17 cellular contexts compared by ENCODE assay signal in genomic region chr1:113734357-113735055, GRCh38. TPM values are rescaled to one million over a fixed set of nuclear protein-coding genes. Genes with fewer than 3 reads are reported as not detected.
DNase-seq lines count a peak whose midpoint lies in the region; ATAC-seq and TF ChIP-seq lines count a peak whose summit lies in the region.
"Had no signal": no experiment of that assay in that cellular context is flagged by ENCODE, and none has a peak within 500 bp of the region (broad histone marks: within the 10 kb centered on the region; RNA-seq: fewer than 3 reads in every experiment).

No MANE protein-coding gene starts in this region.

- no peak overlapping the region for H3K9ac ChIP-seq in MM.1S (ENCODE audit: low read length)
- H3K9ac ChIP-seq: BLaER1 treated with 17β-estradiol and CSF1 and Interleukin-3, amounts not matched to agents 10 nM and 100 nM had no signal

- H3K4me1 ChIP-seq in MM.1S (ENCODE audit: low read length): peaks cover 8% of the 10 kb centered on the region
- H3K4me1 ChIP-seq: BLaER1 treated with 17β-estradiol and CSF1 and Interleukin-3, amounts not matched to agents 10 nM and 100 nM had no signal

- H3K4me1 Mint-ChIP-seq in activated CD8-positive, alpha-beta memory T cell treated with anti-CD3 and anti-CD28 coated beads, Interleukin-2, amount 10 ng/mL, durations not matched to agents 7 days and 5 days: peaks cover 15% of the 10 kb centered on the region
- no peaks in the 10 kb centered on the region for H3K4me1 Mint-ChIP-seq in activated T-helper 17 cell treated with anti-CD3 and anti-CD28 coated beads, Interleukin-2, amount 50 U/mL, for 72 hours

- no peak for DNase-seq in activated CD8-positive, alpha-beta memory T cell treated with anti-CD3 and anti-CD28 coated beads, Interleukin-2, amount 10 ng/mL, durations not matched to agents 7 days and 5 days
- no peak for DNase-seq in activated CD8-positive, alpha-beta memory T cell treated with anti-CD3 and anti-CD28 coated beads for 24 hours
- DNase-seq in MM.1S (peak; percentile 59), hippocampal formation (lab: John Stamatoyannopoulos, UW) (no peak), germinal center (ENCODE audit: low spot score) (no peak), kidney tubule cell (ENCODE audit: low spot score) (no peak)
- DNase-seq: KBM-7, NCI-H1048, NCI-H2081, NCI-H2171 treated with DMSO at 0.1 percent for 48 hours, NCI-H446, NCI-H69, SHP77 had no signal

- peak overlapping the region; percentile 25 for H3K27ac Mint-ChIP-seq in activated CD8-positive, alpha-beta memory T cell treated with anti-CD3 and anti-CD28 coated beads, Interleukin-2, amount 10 ng/mL, durations not matched to agents 7 days and 5 days
- H3K27ac Mint-ChIP-seq in activated T-helper 17 cell treated with anti-CD3 and anti-CD28 coated beads, Interleukin-2, amount 50 U/mL, for 72 hours: peak overlapping the region; percentile 51

- H3K79me2 ChIP-seq in MM.1S (ENCODE audit: low read length): no peaks in the 10 kb centered on the region

- H2AFZ ChIP-seq in MM.1S (ENCODE audit: low read length): no peak overlapping the region

- no peak for ATAC-seq in activated CD8-positive, alpha-beta memory T cell treated with anti-CD3 and anti-CD28 coated beads, Interleukin-2, amount 10 ng/mL, durations not matched to agents 7 days and 5 days
- ATAC-seq in activated T-helper 17 cell treated with anti-CD3 and anti-CD28 coated beads, Interleukin-2, amount 50 U/mL, for 72 hours (replicated peaks): no peak
- ATAC-seq: HepG2 had no signal

- no peaks in the 10 kb centered on the region for H3K9me3 Mint-ChIP-seq in activated CD8-positive, alpha-beta memory T cell treated with anti-CD3 and anti-CD28 coated beads, Interleukin-2, amount 10 ng/mL, durations not matched to agents 7 days and 5 days (ENCODE audit: low read depth)
- H3K9me3 Mint-ChIP-seq in activated T-helper 17 cell treated with anti-CD3 and anti-CD28 coated beads, Interleukin-2, amount 50 U/mL, for 72 hours: no peaks in the 10 kb centered on the region

- H3K27ac ChIP-seq in MM.1S (ENCODE audit: low read length): peak overlapping the region; percentile 64; the same call in 1 of the 2 replicates
- H3K27ac ChIP-seq: BLaER1 treated with 17β-estradiol and CSF1 and Interleukin-3, amounts not matched to agents 10 nM and 100 nM; SK-N-MC had no signal

- H3K9me2 ChIP-seq in MM.1S (replicated peaks; ENCODE audit: insufficient read depth, low read length): no peaks in the 10 kb centered on the region

- H3F3A ChIP-seq in MM.1S (ENCODE audit: insufficient read depth, low read length): peaks cover 12% of the 10 kb centered on the region

- no peaks in the 10 kb centered on the region for H4K20me1 ChIP-seq in MM.1S (ENCODE audit: insufficient read depth, low read length)
- H4K20me1 ChIP-seq: BLaER1 treated with 17β-estradiol and CSF1 and Interleukin-3, amounts not matched to agents 10 nM and 100 nM had no signal

- H3K4me2 ChIP-seq in MM.1S (ENCODE audit: low read depth, low read length): peak overlapping the region; percentile 39
- H3K4me2 ChIP-seq: BLaER1 treated with 17β-estradiol and CSF1 and Interleukin-3, amounts not matched to agents 10 nM and 100 nM had no signal

- no peak overlapping the region for H3K4me3 Mint-ChIP-seq in activated CD8-positive, alpha-beta memory T cell treated with anti-CD3 and anti-CD28 coated beads, Interleukin-2, amount 10 ng/mL, durations not matched to agents 7 days and 5 days
- H3K4me3 Mint-ChIP-seq in activated T-helper 17 cell treated with anti-CD3 and anti-CD28 coated beads, Interleukin-2, amount 50 U/mL, for 72 hours: no peak overlapping the region

- H3K27me3 Mint-ChIP-seq in activated CD8-positive, alpha-beta memory T cell treated with anti-CD3 and anti-CD28 coated beads, Interleukin-2, amount 10 ng/mL, durations not matched to agents 7 days and 5 days: no peaks in the 10 kb centered on the region
- no peaks in the 10 kb centered on the region for H3K27me3 Mint-ChIP-seq in activated T-helper 17 cell treated with anti-CD3 and anti-CD28 coated beads, Interleukin-2, amount 50 U/mL, for 72 hours

- CTCF ChIA-PET in activated CD8-positive, alpha-beta memory T cell treated with anti-CD3 and anti-CD28 coated beads, Interleukin-2, amount 10 ng/mL, durations not matched to agents 7 days and 5 days (lab: Charles Lee): no interaction called here

- no peak overlapping the region for H3K4me3 ChIP-seq in MM.1S (ENCODE audit: low read length)
- H3K4me3 ChIP-seq: BLaER1 treated with 17β-estradiol and CSF1 and Interleukin-3, amounts not matched to agents 10 nM and 100 nM; SK-N-MC had no signal

- H3K27me3 ChIP-seq in MM.1S (replicated peaks; ENCODE audit: insufficient read depth, low read length): no peaks in the 10 kb centered on the region
- H3K27me3 ChIP-seq: BLaER1 treated with 17β-estradiol and CSF1 and Interleukin-3, amounts not matched to agents 10 nM and 100 nM had no signal

- peaks cover 42% of the 10 kb centered on the region for H3K36me3 Mint-ChIP-seq in activated CD8-positive, alpha-beta memory T cell treated with anti-CD3 and anti-CD28 coated beads, Interleukin-2, amount 10 ng/mL, durations not matched to agents 7 days and 5 days
- H3K36me3 Mint-ChIP-seq in activated T-helper 17 cell treated with anti-CD3 and anti-CD28 coated beads, Interleukin-2, amount 50 U/mL, for 72 hours (ENCODE audit: low read depth): peaks cover 48% of the 10 kb centered on the region

- no peak for TF ChIP-seq CTCF in MM.1S (IDR thresholded peaks at IDR 0.05; ENCODE audit: low read length)

- no peaks in the 10 kb centered on the region for H3K36me3 ChIP-seq in MM.1S (replicated peaks; ENCODE audit: insufficient read depth, low read length)

- H3K9me3 ChIP-seq in MM.1S (replicated peaks; ENCODE audit: insufficient read depth, low read length): no peaks in the 10 kb centered on the region

RNA-seq across cellular contexts. Expression of gene PHTF1, which starts 24.8 kb away (rescaled TPM):
- 10 to 100 TPM; 27.8 to 30.4 TPM for total RNA-seq in activated CD8-positive, alpha-beta memory T cell treated with anti-CD3 and anti-CD28 coated beads, Interleukin-2, amount 10 ng/mL, durations not matched to agents 7 days and 5 days
- total RNA-seq in activated T-helper 17 cell treated with anti-CD3 and anti-CD28 coated beads, Interleukin-2, amount 50 U/mL, for 72 hours: 10 to 100 TPM; 19.5 to 24.8 TPM
